Comparison of ENCODE assay signal across 23 cellular contexts in genomic region chr15:57446393-57446792, GRCh38.
A peak's percentile ranks its signal among the peaks of the same experiment; 100 is the strongest.
DNase-seq lines count a peak whose midpoint lies in the region; ATAC-seq, FAIRE-seq and TF ChIP-seq lines count a peak whose summit lies in the region.
"Had no signal": no experiment of that assay in that cellular context is flagged by ENCODE, and none has a peak within 500 bp of the region (broad histone marks: within the 10 kb centered on the region; RNA-seq: fewer than 3 reads in every experiment).

No MANE protein-coding gene starts in this region.

- H3K56ac ChIP-seq in H9 (ENCODE audit: insufficient read length, low read depth, low read length): no peak overlapping the region

- 89% methylated on average over 3 of the region's 3 CpGs for WGBS in A549 (ENCODE audit: missing lambda C conversion rate)
- no CpG with 5 or more reads among the region's 3 CpGs for WGBS in H9 (ENCODE audit: extremely low coverage, insufficient read length, low lambda C conversion rate)

- CTCF ChIA-PET in A549 (lab: Yijun Ruan, JAX) (interaction anchor here (0.7 to 1.3 kb wide), 2 partner anchors 11 to 16 kb away, joined by 3 read pairs; no protein-coding TSS in a partner anchor), PC-9 (lab: Charles Lee) (no interaction called here)

- H3K79me2 ChIP-seq in H9 (ENCODE audit: insufficient read depth, low read length) (no peaks in the 10 kb centered on the region), PC-9 (ENCODE audit: low read depth) (no peaks in the 10 kb centered on the region)

- H2AK5ac ChIP-seq in H9 (ENCODE audit: insufficient read length, low read length): no peak overlapping the region

- no peak for TF ChIP-seq EP300 in A549 (IDR thresholded peaks at IDR 0.05)

- H2BK20ac ChIP-seq in H9 (ENCODE audit: low read depth, low read length, poor library complexity, severe bottlenecking): no peak overlapping the region

- H3K9me2 ChIP-seq in PC-9 (ENCODE audit: insufficient read depth): no peaks in the 10 kb centered on the region

- H3K4me2 ChIP-seq in A549 (peak overlapping the region; percentile 26; the same call in 2 of the 3 replicates), H9 (ENCODE audit: insufficient read depth, insufficient read length, low read length) (no peak overlapping the region), PC-9 (no peak overlapping the region)

- H3K4me3 ChIP-seq in A549: no peak overlapping the region
- no peak overlapping the region for H3K4me3 ChIP-seq in PC-9
- no peak overlapping the region for H3K4me3 ChIP-seq in iPS-18a (ENCODE audit: low read length)
- H3K4me3 ChIP-seq: GM23248 had no signal

- no peak overlapping the region for H2BK120ac ChIP-seq in H9 (ENCODE audit: low read depth, low read length, poor library complexity, severe bottlenecking)

- H3K14ac ChIP-seq in H9 (ENCODE audit: insufficient read depth, low read length): no peak overlapping the region

- H4K5ac ChIP-seq in H9 (ENCODE audit: insufficient read length, low read depth, low read length): no peak overlapping the region

- H4K8ac ChIP-seq in H9 (replicated peaks; ENCODE audit: insufficient read length, low read depth, low read length): no peak overlapping the region

- no peaks in the 10 kb centered on the region for H3K27me3 Mint-ChIP-seq in H9 (ENCODE audit: low read depth)

- 0 out of 6 replicates have a peak, but pooled peaks of 1 of the 2 experiments have one; percentile 53 for ATAC-seq in A549
- no peak for ATAC-seq in HG03159 (IDR thresholded peaks at IDR 0.05; ENCODE audit: unreplicated experiment)
- no peak for ATAC-seq in GM18502 (IDR thresholded peaks at IDR 0.05; ENCODE audit: poor library complexity, unreplicated experiment)
- ATAC-seq: HepG2 had no signal

- peaks cover 21 to 42% (median 38%) of the 10 kb centered on the region in 3 experiments for H3K36me3 Mint-ChIP-seq in H9 (ENCODE audit: insufficient read depth in 1 of 3, low read depth in 3 of 3)
- H3K36me3 Mint-ChIP-seq: CD4-positive, CD25-positive, alpha-beta regulatory T cell; CD8-positive, alpha-beta memory T cell had no signal

- H4K20me1 ChIP-seq in H9 (ENCODE audit: control insufficient read depth, insufficient read depth, insufficient read length): no peaks in the 10 kb centered on the region
- no peaks in the 10 kb centered on the region for H4K20me1 ChIP-seq in PC-9 (ENCODE audit: insufficient read depth)

- no peaks in the 10 kb centered on the region for H3K23me2 ChIP-seq in H9 (ENCODE audit: insufficient read length, low read depth, low read length, poor library complexity, severe bottlenecking)

- no peak for TF ChIP-seq RAD21 in A549 (conservative IDR thresholded peaks at IDR 0.05 in 1 of 2, IDR thresholded peaks at IDR 0.05 in 1 of 2)

- H3K27ac ChIP-seq in A549: peak overlapping the region; percentile 71 to 72
- no peak overlapping the region for H3K27ac ChIP-seq in H9 (ENCODE audit: insufficient read length, low read depth, low read length)
- H3K27ac ChIP-seq in PC-9: peak overlapping the region; percentile 42; the same call in 1 of the 2 replicates
- H3K27ac ChIP-seq in iPS-18a (ENCODE audit: low read length): no peak overlapping the region
- H3K27ac ChIP-seq: GM23248, HL-60 had no signal

- H3K9ac ChIP-seq in H9 (ENCODE audit: extremely low read depth, insufficient read length, low read length) (no peak overlapping the region), iPS-18a (ENCODE audit: low read length) (peak overlapping the region; percentile 45)
- H3K9ac ChIP-seq: GM23248 had no signal

- no peak overlapping the region for H3K4me3 Mint-ChIP-seq in H9
- H3K4me3 Mint-ChIP-seq: CD4-positive, CD25-positive, alpha-beta regulatory T cell; CD8-positive, alpha-beta memory T cell had no signal

- H3K36me3 ChIP-seq in PC-9 (ENCODE audit: low read depth): no peaks in the 10 kb centered on the region
- H3K36me3 ChIP-seq in iPS-18a (ENCODE audit: control insufficient read depth, low read depth, low read length): peaks cover 45% of the 10 kb centered on the region
- H3K36me3 ChIP-seq: BE2C had no signal

- H2AFZ ChIP-seq in H9 (ENCODE audit: low read length): no peak overlapping the region
- peak overlapping the region; percentile 60; the same call in 1 of the 2 replicates for H2AFZ ChIP-seq in PC-9
- H2AFZ ChIP-seq: GM23248 had no signal

- TF ChIP-seq CTCF in A549 (IDR thresholded peaks at IDR 0.05): no peak
- no peak for TF ChIP-seq CTCF in H9 (conservative IDR thresholded peaks at IDR 0.05)
- TF ChIP-seq CTCF in PC-9 (conservative IDR thresholded peaks at IDR 0.05): no peak

- DNase-seq in A549 (ENCODE audit: low read depth in 1 of 2, low spot score in 1 of 2) (no peak), H9 (no peak), PC-9 (no peak), G401 (ENCODE audit: low spot score) (no peak)
- DNase-seq in activated CD4-positive, alpha-beta T cell treated with anti-CD3 and anti-CD28 coated beads, Interleukin-2, amount 50 U/mL, for 4 hours: no peak
- DNase-seq: 8988T; BE2C; C1 segment of cervical spinal cord; CD4-positive, CD25-positive, alpha-beta regulatory T cell; CD8-positive, alpha-beta memory T cell; COR-L47; DMS 273 treated with DMSO at 0.1 percent for 48 hours; DMS79; GF-D8; H7; Kasumi-1; KG1 had no signal

- no peak overlapping the region for H3K18ac ChIP-seq in H9 (ENCODE audit: insufficient read length, low read depth, low read length)

- H3K4me1 ChIP-seq in A549 (peaks cover 17% of the 10 kb centered on the region), H9 (ENCODE audit: insufficient read depth, low read length) (no peaks in the 10 kb centered on the region), PC-9 (replicated peaks; ENCODE audit: insufficient read depth) (peaks cover 13% of the 10 kb centered on the region), iPS-18a (ENCODE audit: control insufficient read depth, low read depth, low read length) (peaks cover 13% of the 10 kb centered on the region)
- H3K4me1 ChIP-seq: BE2C had no signal

- no peak overlapping the region for H2BK5ac ChIP-seq in H9 (ENCODE audit: insufficient read length, low read length)

- H4K91ac ChIP-seq in H9 (ENCODE audit: insufficient read length, low read depth, low read length): no peak overlapping the region

- intact Hi-C loops in PC-9 (cut with micrococcal nuclease; ENCODE audit: unreplicated experiment): loop anchor here (10.0 kb wide), 1 partner anchor 58 kb away; no protein-coding TSS in a partner anchor

- peak overlapping the region in 2 of 3 experiments; percentile 52 to 73; a peak in 1 of 7 replicates for H3K27ac Mint-ChIP-seq in H9
- H3K27ac Mint-ChIP-seq: CD4-positive, CD25-positive, alpha-beta regulatory T cell; CD8-positive, alpha-beta memory T cell had no signal

- in situ Hi-C loops in G401 (cut with HindIII; ENCODE audit: low sequenced_read_pairs): no loop called here

- POLR2A ChIA-PET in A549 (lab: Yijun Ruan, JAX) (no interaction called here), PC-9 (lab: Charles Lee; ENCODE audit: unreplicated experiment) (interaction anchor here (0.8 kb wide), 1 partner anchor 48 kb away, joined by 17 read pairs; no protein-coding TSS in a partner anchor)

- H3T11ph ChIP-seq in H9 (ENCODE audit: low read length): no peak overlapping the region

- no peak overlapping the region for H2BK15ac ChIP-seq in H9 (ENCODE audit: low read depth, low read length)

- FAIRE-seq in A549 (lab: Jason Lieb, UNC): peak; percentile 86
- FAIRE-seq: HepG2 had no signal

- H3K4ac ChIP-seq in H9 (ENCODE audit: low read depth, low read length): no peak overlapping the region

- peaks cover 20 to 25% of the 10 kb centered on the region in 2 experiments for H3K4me1 Mint-ChIP-seq in H9
- H3K4me1 Mint-ChIP-seq: CD4-positive, CD25-positive, alpha-beta regulatory T cell; CD8-positive, alpha-beta memory T cell had no signal

- no peaks in the 10 kb centered on the region for H3K9me3 ChIP-seq in A549
- H3K9me3 ChIP-seq in H9 (ENCODE audit: control insufficient read depth, low read depth, low read length): no peaks in the 10 kb centered on the region
- no peaks in the 10 kb centered on the region; the same call in 1 of the 2 replicates for H3K9me3 ChIP-seq in PC-9 (ENCODE audit: insufficient read depth, low read depth)
- H3K9me3 ChIP-seq in iPS-18a (ENCODE audit: control insufficient read depth, low read depth, low read length): no peaks in the 10 kb centered on the region
- H3K9me3 ChIP-seq: BE2C had no signal

- BruUV-seq in PC-9 (replicated peaks; lab: Mats Ljungman, UMichigan): no TSS peak

- H3K9me3 Mint-ChIP-seq in H9: no peaks in the 10 kb centered on the region
- H3K9me3 Mint-ChIP-seq: CD8-positive, alpha-beta memory T cell had no signal

- H2BK12ac ChIP-seq in H9 (ENCODE audit: insufficient read length, low read depth, low read length): no peak overlapping the region

- no peak for TF ChIP-seq POLR2A in A549 (IDR thresholded peaks at IDR 0.05; ENCODE audit: low read length)

- H3K79me1 ChIP-seq in H9 (ENCODE audit: insufficient read depth, low read depth, low read length, poor library complexity, severe bottlenecking): no peaks in the 10 kb centered on the region

- H3K23ac ChIP-seq in H9 (ENCODE audit: insufficient read length, low read depth, low read length): no peak overlapping the region

- H3F3A ChIP-seq in PC-9 (ENCODE audit: insufficient read depth, low read depth): no peaks in the 10 kb centered on the region

- H3K27me3 ChIP-seq in H9 (ENCODE audit: insufficient read depth, low read length) (no peaks in the 10 kb centered on the region), PC-9 (ENCODE audit: insufficient read depth, low read depth) (no peaks in the 10 kb centered on the region), iPS-18a (ENCODE audit: control insufficient read depth, insufficient read depth, low read length) (no peaks in the 10 kb centered on the region)

Comparison
In these comparisons a context has a peak if more than half of its experiments do, and no peak if none do; other contexts are left out.
1. H3K27ac ChIP-seq: peak in A549 (2 of 2) and PC-9 (single experiment); none in H9 (single experiment) and iPS-18a (single experiment).